Comparison of ENCODE assay signal across 8 cellular contexts in genomic region chr2:102033028-102033749, GRCh38.
DNase-seq lines count a peak whose midpoint lies in the region; ATAC-seq and TF ChIP-seq lines count a peak whose summit lies in the region.

No MANE protein-coding gene starts in this region.

- DNase-seq in RPMI8226 (peak; percentile 59), dedifferentiated amniotic fluid mesenchymal stem cell (ENCODE audit: extremely low spot score) (peak; percentile 35), HuH-7.5 (ENCODE audit: low spot score) (no peak), D341Med (ENCODE audit: low spot score) (no peak), NCI-H1694 (lab: John Stamatoyannopoulos, UW) (no peak)

- H3K4me3 ChIP-seq in muscle layer of duodenum (ENCODE audit: low read depth in 1 of 2, low read length in 2 of 2): peak overlapping the region in 1 of 2 donors; percentile 19

- no peaks in the 10 kb centered on the region for H3K27me3 ChIP-seq in muscle layer of duodenum (ENCODE audit: low read depth, low read length)

- peak; percentile 73 for ATAC-seq in GM18505 (IDR thresholded peaks at IDR 0.05; ENCODE audit: unreplicated experiment)
- peak; percentile 80 for ATAC-seq in HG02938 (IDR thresholded peaks at IDR 0.05; ENCODE audit: unreplicated experiment)

- H3K36me3 ChIP-seq in muscle layer of duodenum (ENCODE audit: control insufficient read depth in 1 of 2, insufficient read depth in 2 of 2, low read length in 2 of 2): no peaks in the 10 kb centered on the region

- peaks cover 6 to 8% of the 10 kb centered on the region in 2 donors for H3K4me1 ChIP-seq in muscle layer of duodenum (ENCODE audit: control insufficient read depth in 1 of 2, insufficient read depth in 2 of 2, low read length in 2 of 2)

- TF ChIP-seq POLR2A in GM18505 (IDR thresholded peaks at IDR 0.05; ENCODE audit: borderline replicate concordance, extremely low read depth, insufficient read depth, insufficient read length): no peak

- no peaks in the 10 kb centered on the region for H3K9me3 ChIP-seq in muscle layer of duodenum (ENCODE audit: control insufficient read depth in 1 of 2, low read length in 2 of 2)

- H3K27ac ChIP-seq in muscle layer of duodenum (ENCODE audit: low read length): peak overlapping the region; percentile 64

Comparison
In these comparisons a context has a peak if more than half of its experiments do, and no peak if none do; other contexts are left out.
1. DNase-seq: peak in RPMI8226 (single experiment) and dedifferentiated amniotic fluid mesenchymal stem cell (single experiment); none in HuH-7.5 (single experiment), D341Med (single experiment) and NCI-H1694 (single experiment).